In genomic region chr20:17860306-17861197, GRCh38 we compare ENCODE assay signal across 1 cellular context.
A peak's percentile ranks its signal among the peaks of the same experiment; 100 is the strongest.
TF ChIP-seq lines count a peak whose summit lies in the region.

No MANE protein-coding gene starts in this region.

TF ChIP-seq in HepG2, 621 proteins besides CTCF, POLR2A, EP300 and RAD21 (continued from another document):
- TF ChIP-seq ZBTB7B (CRISPR knock-in tag; IDR thresholded peaks at IDR 0.05) (0 out of 2 replicates have a peak, but pooled peaks have one; percentile 58), NR2F6 (IDR thresholded peaks at IDR 0.05) (no peak), NR2F6 (CRISPR knock-in tag; IDR thresholded peaks at IDR 0.05) (0 out of 2 replicates have a peak, but pooled peaks have one; percentile 7), ELF3 (CRISPR knock-in tag; IDR thresholded peaks at IDR 0.05) (no peak), ZNF160 (CRISPR knock-in tag; IDR thresholded peaks at IDR 0.05) (0 out of 2 replicates have a peak, but pooled peaks have one; percentile 29), SMARCE1 (IDR thresholded peaks at IDR 0.05; ENCODE audit: borderline replicate concordance) (no peak), KLF9 (CRISPR knock-in tag; IDR thresholded peaks at IDR 0.05; ENCODE audit: low read depth) (no peak), NKX3-1 (CRISPR knock-in tag; IDR thresholded peaks at IDR 0.05) (no peak), ZMYM4 (CRISPR knock-in tag; IDR thresholded peaks at IDR 0.05) (no peak), ZNF878 (CRISPR knock-in tag; IDR thresholded peaks at IDR 0.05) (no peak), CHD4 (IDR thresholded peaks at IDR 0.05; ENCODE audit: borderline replicate concordance, low read length) (no peak), HINFP (CRISPR knock-in tag; IDR thresholded peaks at IDR 0.05; ENCODE audit: low read depth) (no peak), ZNF12 (CRISPR knock-in tag; IDR thresholded peaks at IDR 0.05) (no peak), KAT7 (CRISPR knock-in tag; IDR thresholded peaks at IDR 0.05; ENCODE audit: borderline replicate concordance) (0 out of 2 replicates have a peak, but pooled peaks have one; percentile 27), PCBP2 (optimal IDR thresholded peaks at IDR 0.05; ENCODE audit: low read depth, low read length, poor library complexity, severe bottlenecking) (no peak), HOXA5 (CRISPR knock-in tag; IDR thresholded peaks at IDR 0.05) (0 out of 2 replicates have a peak, but pooled peaks have one; percentile 9), CENPBD1 (CRISPR knock-in tag; IDR thresholded peaks at IDR 0.05; ENCODE audit: borderline replicate concordance, low read depth) (no peak), EED (CRISPR knock-in tag; IDR thresholded peaks at IDR 0.05) (0 out of 2 replicates have a peak, but pooled peaks have one; percentile 33), ZNF124 (CRISPR knock-in tag; IDR thresholded peaks at IDR 0.05) (no peak), GRHL1 (CRISPR knock-in tag; conservative IDR thresholded peaks at IDR 0.05) (no peak), ZNF143 (CRISPR knock-in tag; IDR thresholded peaks at IDR 0.05) (0 out of 2 replicates have a peak, but pooled peaks have one; percentile 10), PRDM10 (CRISPR knock-in tag; IDR thresholded peaks at IDR 0.05; ENCODE audit: low read depth) (no peak), ZBED4 (CRISPR knock-in tag; IDR thresholded peaks at IDR 0.05; ENCODE audit: borderline replicate concordance) (no peak), SP140L (CRISPR knock-in tag; IDR thresholded peaks at IDR 0.05; ENCODE audit: borderline replicate concordance) (no peak), ZFP41 (CRISPR knock-in tag; IDR thresholded peaks at IDR 0.05; ENCODE audit: borderline replicate concordance) (no peak)
